Comparison of ENCODE assay signal across 7 cellular contexts in genomic region chr4:49097071-49097470, GRCh38.
DNase-seq lines count a peak whose midpoint lies in the region; ATAC-seq and TF ChIP-seq lines count a peak whose summit lies in the region.
"Not testable (repeated sequence)": the region's sequence is repeated elsewhere in the genome, so short reads cannot be mapped to it uniquely, and the experiment has no call there.

No MANE protein-coding gene starts in this region.

- DNase-seq in NB4 (ENCODE audit: low read depth) = peak; percentile 8
- not testable (repeated sequence) for DNase-seq in central memory CD8-positive, alpha-beta T cell (ENCODE audit: low spot score in 2 of 2); left colon; omental fat pad (ENCODE audit: low spot score)

- not testable (repeated sequence) for TF ChIP-seq CTCF in NB4 (IDR thresholded peaks at IDR 0.05; ENCODE audit: low read depth, low read length); omental fat pad (IDR thresholded peaks at IDR 0.05)

- peaks cover 57% of the 10 kb centered on the region for H3K9me3 Mint-ChIP-seq in central memory CD8-positive, alpha-beta T cell

- H3K4me1 Mint-ChIP-seq in central memory CD8-positive, alpha-beta T cell = not testable (repeated sequence)

- peak; percentile 29 for ATAC-seq in GM18867 (IDR thresholded peaks at IDR 0.05; ENCODE audit: unreplicated experiment)
- peak; percentile 23 for ATAC-seq in GM21576 (IDR thresholded peaks at IDR 0.05; ENCODE audit: unreplicated experiment)
- peak; percentile 27 for ATAC-seq in HG03039 (IDR thresholded peaks at IDR 0.05; ENCODE audit: unreplicated experiment)
- ATAC-seq in central memory CD8-positive, alpha-beta T cell (replicated peaks; ENCODE audit: extremely low read depth, poor library complexity, severe bottlenecking) = peak; percentile 16
- peak; percentile 45 for ATAC-seq in left colon
- ATAC-seq in omental fat pad (ENCODE audit: low FRiP score) = peak; percentile 47

- H3K4me3 Mint-ChIP-seq in central memory CD8-positive, alpha-beta T cell = not testable (repeated sequence)

- intact Hi-C loops in left colon (cut with DNase I, micrococcal nuclease) = not testable (repeated sequence)

- not testable (repeated sequence) for H3K36me3 Mint-ChIP-seq in central memory CD8-positive, alpha-beta T cell (ENCODE audit: insufficient read depth)

- not testable (repeated sequence) for TF ChIP-seq POLR2A in NB4 (IDR thresholded peaks at IDR 0.05; ENCODE audit: extremely low read depth, insufficient read length)

- not testable (repeated sequence) for H3K27ac Mint-ChIP-seq in central memory CD8-positive, alpha-beta T cell (ENCODE audit: low read depth)

- H3K27me3 Mint-ChIP-seq in central memory CD8-positive, alpha-beta T cell = not testable (repeated sequence)

- not testable (repeated sequence) for H3K4me3 ChIP-seq in NB4 (ENCODE audit: low read depth, low read length)
